Comparison of ENCODE assay signal across 14 cellular contexts in genomic region chr1:33008051-33008914, GRCh38. TPM values are rescaled to one million over a fixed set of nuclear protein-coding genes. Genes with fewer than 3 reads are reported as not detected.
DNase-seq lines count a peak whose midpoint lies in the region; ATAC-seq and TF ChIP-seq lines count a peak whose summit lies in the region.
"Had no signal": no experiment of that assay in that cellular context is flagged by ENCODE, and none has a peak within 500 bp of the region (broad histone marks: within the 10 kb centered on the region; RNA-seq: fewer than 3 reads in every experiment).

No MANE protein-coding gene starts in this region.

- 67 to 72% (median 69%) methylated on average over 13 of the region's 13 CpGs for WGBS in heart left ventricle, 4 donors
- WGBS in lung, 2 donors, result 53 to 55% methylated on average over 13 of the region's 13 CpGs

- no peak overlapping the region for H3K4me3 Mint-ChIP-seq in endothelial cell (ENCODE audit: unreplicated experiment)
- H3K4me3 Mint-ChIP-seq: activated CD4-positive, alpha-beta memory T cell treated with anti-CD3 and anti-CD28 coated beads for 36 hours; GM23338 had no signal

- TF ChIP-seq POLR2A in heart left ventricle (IDR thresholded peaks at IDR 0.05) (no peak), breast epithelium (IDR thresholded peaks at IDR 0.05) (no peak)

- TF ChIP-seq CTCF in heart left ventricle (IDR thresholded peaks at IDR 0.05) (no peak), breast epithelium (IDR thresholded peaks at IDR 0.05) (no peak), lung (IDR thresholded peaks at IDR 0.05; ENCODE audit: control extremely low read depth, extremely low read depth) (no peak), endothelial cell (IDR thresholded peaks at IDR 0.05; ENCODE audit: unreplicated experiment) (no peak)

- no peaks in the 10 kb centered on the region for H3K9me3 ChIP-seq in heart left ventricle
- H3K9me3 ChIP-seq in breast epithelium, result no peaks in the 10 kb centered on the region
- H3K9me3 ChIP-seq in lung (ENCODE audit: control insufficient read depth in 2 of 2, insufficient read depth in 1 of 2, low read length in 1 of 2), result no peaks in the 10 kb centered on the region

- H3K36me3 ChIP-seq in heart left ventricle (peaks cover 0 to 41% (median 25%) of the 10 kb centered on the region in 9 donors), breast epithelium (no peaks in the 10 kb centered on the region), lung (ENCODE audit: control insufficient read depth in 2 of 2, insufficient read depth in 2 of 2, low read length in 2 of 2) (peaks cover 14 to 17% of the 10 kb centered on the region in 2 donors)

- ATAC-seq in heart left ventricle (peak in 2 of 4 donors; percentile 8 to 23), Right ventricle myocardium inferior (no peak), lung (ENCODE audit: insufficient read depth, low FRiP score) (peak; percentile 63)
- ATAC-seq: stimulated activated naive CD8-positive, alpha-beta T cell treated with anti-CD3 and anti-CD28 coated beads, Interleukin-15, Interleukin-2, amounts not matched to agents 100 U/mL and 50 U/mL, for 24 hours had no signal

- H3K4me3 ChIP-seq in heart left ventricle, result no peak overlapping the region
- H3K4me3 ChIP-seq in breast epithelium, result no peak overlapping the region
- H3K4me3 ChIP-seq in lung, result no peak overlapping the region
- H3K4me3 ChIP-seq: GM23338 had no signal

- H3K27ac ChIP-seq in heart left ventricle (peak overlapping the region in 7 of 12 donors; percentile 35 to 91 (median 84)), breast epithelium (peak overlapping the region; percentile 54 to 72), lung (ENCODE audit: low read depth in 1 of 2, low read length in 1 of 2) (peak overlapping the region in 1 of 2 donors; percentile 37)

- peaks cover 22% of the 10 kb centered on the region for H3K36me3 Mint-ChIP-seq in endothelial cell (ENCODE audit: low read depth, unreplicated experiment)

- H3K4me1 Mint-ChIP-seq in endothelial cell (ENCODE audit: unreplicated experiment), result peaks cover 13% of the 10 kb centered on the region

- H3K27me3 Mint-ChIP-seq in endothelial cell (ENCODE audit: unreplicated experiment), result peaks cover 4% of the 10 kb centered on the region
- H3K27me3 Mint-ChIP-seq: activated CD4-positive, alpha-beta memory T cell treated with anti-CD3 and anti-CD28 coated beads for 36 hours had no signal

- no peaks in the 10 kb centered on the region for H3K9me3 Mint-ChIP-seq in endothelial cell (ENCODE audit: unreplicated experiment)
- H3K9me3 Mint-ChIP-seq: activated CD4-positive, alpha-beta memory T cell treated with anti-CD3 and anti-CD28 coated beads for 36 hours; GM23338 had no signal

- H3K4me1 ChIP-seq in heart left ventricle (peaks cover 10 to 88% (median 64%) of the 10 kb centered on the region in 12 donors), breast epithelium (peaks cover 0 to 44% of the 10 kb centered on the region in 2 donors), lung (ENCODE audit: control insufficient read depth in 2 of 2, insufficient read depth in 2 of 2, low read length in 2 of 2) (peaks cover 22 to 50% of the 10 kb centered on the region in 2 donors)

- intact Hi-C loops in heart left ventricle (cut with DNase I) (loop anchor here in 6 of 10 donors (5.0 to 10.0 kb wide), 4 partner anchors 46 to 76 kb away; partner anchors contain the start of gene RNF19B (in 1 of the 6)), Right ventricle myocardium inferior (cut with DNase I) (loop anchor here (2.0 kb wide), 1 partner anchor 15 kb away; no protein-coding TSS in a partner anchor), breast epithelium (cut with DNase I; ENCODE audit: low total_unique reads) (no loop called here)

- DNase-seq in heart left ventricle (no peak), Right ventricle myocardium inferior (ENCODE audit: missing footprints) (no peak), breast epithelium (ENCODE audit: low spot score in 2 of 2) (peak in 1 of 2 donors; percentile 60), lung (ENCODE audit: low spot score) (peak; percentile 90), NCI-H146 treated with DMSO at 0.1 percent for 48 hours (lab: John Stamatoyannopoulos, UW; ENCODE audit: unreplicated experiment) (no peak), AG08395 (ENCODE audit: low spot score) (no peak), endothelial cell (ENCODE audit: low spot score) (no peak)
- DNase-seq in stimulated activated naive CD4-positive, alpha-beta T cell treated with Interleukin-2 at 50 U/mL for 16 hours (lab: John Stamatoyannopoulos, UW), result no peak
- DNase-seq: activated CD4-positive, alpha-beta memory T cell treated with anti-CD3 and anti-CD28 coated beads for 36 hours; AML-193; NCI-H526; stimulated activated CD4-positive, alpha-beta T cell treated with anti-CD3 and anti-CD28 coated beads, Interleukin-1b, Interleukin-23, amount 100 ng/mL, for 48 hours; stimulated activated naive CD8-positive, alpha-beta T cell treated with anti-CD3 and anti-CD28 coated beads, Interleukin-15, Interleukin-2, amounts not matched to agents 100 U/mL and 50 U/mL, for 24 hours had no signal

- H3K27me3 ChIP-seq in heart left ventricle (no peaks in the 10 kb centered on the region), breast epithelium (no peaks in the 10 kb centered on the region), lung (ENCODE audit: control insufficient read depth, insufficient read depth) (no peaks in the 10 kb centered on the region)

- H3K27ac Mint-ChIP-seq in endothelial cell (ENCODE audit: unreplicated experiment), result no peak overlapping the region
- H3K27ac Mint-ChIP-seq: activated CD4-positive, alpha-beta memory T cell treated with anti-CD3 and anti-CD28 coated beads for 36 hours; GM23338 had no signal

RNA-seq across cellular contexts. Expression of gene AK2, which starts 28.4 kb away (rescaled TPM):
- 100 to 1,000 TPM; 101 to 189 (median 120) TPM for total RNA-seq in heart left ventricle
- 100 to 1,000 TPM; 153 to 292 TPM for polyA plus RNA-seq in heart left ventricle
- total RNA-seq in Right ventricle myocardium inferior, result 129 TPM
- total RNA-seq in breast epithelium, result 100 to 1,000 TPM; 124 to 483 (median 280) TPM
- total RNA-seq in lung, result 100 to 1,000 TPM in 1 of 2 donors, 10 to 100 TPM in 1; 86.8 to 127 TPM
- polyA plus RNA-seq in lung, result 100 to 1,000 TPM in 1 of 2 donors, 10 to 100 TPM in 1; 87.6 to 115 TPM
- 74.6 TPM for total RNA-seq in endothelial cell (ENCODE audit: unreplicated experiment)

RNA-seq across cellular contexts. Expression of gene RNF19B, which starts 43.7 kb away (rescaled TPM):
- total RNA-seq in heart left ventricle (10 to 100 TPM in 8 of 9 donors, 1 to 10 TPM in 1; 10.0 to 42.5 (median 15.2) TPM), Right ventricle myocardium inferior (15.5 TPM), breast epithelium (10 to 100 TPM; 15.7 to 22.5 (median 16.7) TPM), lung (10 to 100 TPM; 15.5 to 38.1 TPM), endothelial cell (ENCODE audit: unreplicated experiment) (18.8 TPM)
- polyA plus RNA-seq in heart left ventricle (10 to 100 TPM in 1 of 2 donors, 1 to 10 TPM in 1; 1.5 to 15.2 TPM), lung (10 to 100 TPM in 1 of 2 donors, 1 to 10 TPM in 1; 5.1 to 65.9 TPM)
